In genomic region chr16:89436362-89436761, GRCh38 we compare ENCODE assay signal across 24 cellular contexts. TPM values are rescaled to one million over a fixed set of nuclear protein-coding genes. Genes with fewer than 3 reads are reported as not detected.
A peak's percentile ranks its signal among the peaks of the same experiment; 100 is the strongest.
DNase-seq lines count a peak whose midpoint lies in the region; ATAC-seq and TF ChIP-seq lines count a peak whose summit lies in the region.
"Had no signal": no experiment of that assay in that cellular context is flagged by ENCODE, and none has a peak within 500 bp of the region (broad histone marks: within the 10 kb centered on the region; RNA-seq: fewer than 3 reads in every experiment).

No MANE protein-coding gene starts in this region.

- peaks cover 57% of the 10 kb centered on the region for H3K4me1 ChIP-seq in GM23338 (ENCODE audit: insufficient read depth)

- H3K4me2 ChIP-seq in GM23338, result no peak overlapping the region
- H3K4me2 ChIP-seq: SK-N-SH had no signal

- H3K4me3 ChIP-seq in GM23338, result no peak overlapping the region
- H3K4me3 ChIP-seq: dorsolateral prefrontal cortex, left lung, right lobe of liver, tibial nerve had no signal

- peaks cover 62% of the 10 kb centered on the region for H3K4me1 Mint-ChIP-seq in T-helper 1 cell treated with Interleukin-12 subunit alpha and Interleukin-12 subunit beta and Interleukin-4 antibody, amounts not matched to agents 30 μg/mL and 1 μg/mL, for 36 hours (ENCODE audit: low read depth)
- no peaks in the 10 kb centered on the region for H3K4me1 Mint-ChIP-seq in CD4-positive, alpha-beta T cell (ENCODE audit: low read depth)
- H3K4me1 Mint-ChIP-seq in activated naive CD8-positive, alpha-beta T cell treated with anti-CD3 and anti-CD28 coated beads, Interleukin-2, amount 10 ng/mL, durations not matched to agents 7 days and 5 days, result peaks cover 53% of the 10 kb centered on the region
- H3K4me1 Mint-ChIP-seq in osteocyte (ENCODE audit: unreplicated experiment) (peaks cover 51% of the 10 kb centered on the region), GM23338 (peaks cover 51% of the 10 kb centered on the region)

- H4K20me1 ChIP-seq in GM23338 (replicated peaks; ENCODE audit: insufficient read depth), result peaks cover 92% of the 10 kb centered on the region

- CTCF ChIA-PET in CD4-positive, alpha-beta T cell (lab: Charles Lee), result interaction anchor here (1.1 kb wide), 1 partner anchor 49 kb away, joined by 3 read pairs; no protein-coding TSS in a partner anchor

- 0 out of 2 replicates have a peak, but pooled peaks cover 15% of the 10 kb centered on the region for H3F3A ChIP-seq in GM23338 (replicated peaks; ENCODE audit: low read depth)

- no peak for TF ChIP-seq CTCF in CD4-positive, alpha-beta T cell (IDR thresholded peaks at IDR 0.05)
- no peak for TF ChIP-seq CTCF in osteocyte (IDR thresholded peaks at IDR 0.05)
- no peak for TF ChIP-seq CTCF in GM23338 (conservative IDR thresholded peaks at IDR 0.05; ENCODE audit: low read depth in 2 of 2)

- no peaks in the 10 kb centered on the region for H3K36me3 ChIP-seq in GM23338 (ENCODE audit: insufficient read depth)
- H3K36me3 ChIP-seq: left lung, right lobe of liver, tibial nerve had no signal

- H3K79me2 ChIP-seq in GM23338 (replicated peaks; ENCODE audit: insufficient read depth), result peaks cover 99% of the 10 kb centered on the region

- H3K36me3 Mint-ChIP-seq in T-helper 1 cell treated with Interleukin-12 subunit alpha and Interleukin-12 subunit beta and Interleukin-4 antibody, amounts not matched to agents 30 μg/mL and 1 μg/mL, for 36 hours (ENCODE audit: low read depth), result peaks cover 15% of the 10 kb centered on the region
- peaks cover 27% of the 10 kb centered on the region for H3K36me3 Mint-ChIP-seq in CD4-positive, alpha-beta T cell (ENCODE audit: low read depth)
- H3K36me3 Mint-ChIP-seq in activated naive CD8-positive, alpha-beta T cell treated with anti-CD3 and anti-CD28 coated beads, Interleukin-2, amount 10 ng/mL, durations not matched to agents 7 days and 5 days, result peaks cover 16% of the 10 kb centered on the region
- H3K36me3 Mint-ChIP-seq in osteocyte (ENCODE audit: unreplicated experiment), result peaks cover 2% of the 10 kb centered on the region
- H3K36me3 Mint-ChIP-seq in GM23338 (ENCODE audit: low read depth), result peaks cover 26% of the 10 kb centered on the region

- H3K9me2 ChIP-seq in GM23338 (ENCODE audit: insufficient read depth), result no peaks in the 10 kb centered on the region
- H3K9me2 ChIP-seq: SK-N-SH had no signal

- no peaks in the 10 kb centered on the region for H3K9me3 Mint-ChIP-seq in T-helper 1 cell treated with Interleukin-12 subunit alpha and Interleukin-12 subunit beta and Interleukin-4 antibody, amounts not matched to agents 30 μg/mL and 1 μg/mL, for 36 hours
- H3K9me3 Mint-ChIP-seq in CD4-positive, alpha-beta T cell, result no peaks in the 10 kb centered on the region
- no peaks in the 10 kb centered on the region for H3K9me3 Mint-ChIP-seq in activated naive CD8-positive, alpha-beta T cell treated with anti-CD3 and anti-CD28 coated beads, Interleukin-2, amount 10 ng/mL, durations not matched to agents 7 days and 5 days
- no peaks in the 10 kb centered on the region for H3K9me3 Mint-ChIP-seq in osteocyte (ENCODE audit: unreplicated experiment)
- no peaks in the 10 kb centered on the region; the same call in 1 of the 3 replicates for H3K9me3 Mint-ChIP-seq in GM23338
- H3K9me3 Mint-ChIP-seq: mesothelial cell of epicardium, nephron had no signal

- no peak overlapping the region for H2AFZ ChIP-seq in GM23338

- no peak overlapping the region for H3K4me3 Mint-ChIP-seq in T-helper 1 cell treated with Interleukin-12 subunit alpha and Interleukin-12 subunit beta and Interleukin-4 antibody, amounts not matched to agents 30 μg/mL and 1 μg/mL, for 36 hours
- peak overlapping the region; percentile 78 for H3K4me3 Mint-ChIP-seq in CD4-positive, alpha-beta T cell
- H3K4me3 Mint-ChIP-seq in activated naive CD8-positive, alpha-beta T cell treated with anti-CD3 and anti-CD28 coated beads, Interleukin-2, amount 10 ng/mL, durations not matched to agents 7 days and 5 days, result peak overlapping the region; percentile 71
- H3K4me3 Mint-ChIP-seq in osteocyte (ENCODE audit: unreplicated experiment), result no peak overlapping the region
- no peak overlapping the region for H3K4me3 Mint-ChIP-seq in GM23338
- H3K4me3 Mint-ChIP-seq: mesothelial cell of epicardium, nephron had no signal

- intact Hi-C loops in CD4-positive, alpha-beta T cell (cut with DNase I, micrococcal nuclease), result no loop called here

- ATAC-seq in CD4-positive, alpha-beta T cell (ENCODE audit: poor library complexity), result no peak
- no peak for ATAC-seq in activated naive CD8-positive, alpha-beta T cell treated with anti-CD3 and anti-CD28 coated beads, Interleukin-2, amount 10 ng/mL, durations not matched to agents 7 days and 5 days (ENCODE audit: low read depth)
- ATAC-seq in GM23338 (no peak), GM18867 (IDR thresholded peaks at IDR 0.05; ENCODE audit: unreplicated experiment) (no peak)
- ATAC-seq: HCT116, HepG2 had no signal

- no peaks in the 10 kb centered on the region for H3K27me3 Mint-ChIP-seq in T-helper 1 cell treated with Interleukin-12 subunit alpha and Interleukin-12 subunit beta and Interleukin-4 antibody, amounts not matched to agents 30 μg/mL and 1 μg/mL, for 36 hours (ENCODE audit: low read depth)
- no peaks in the 10 kb centered on the region for H3K27me3 Mint-ChIP-seq in CD4-positive, alpha-beta T cell
- no peaks in the 10 kb centered on the region for H3K27me3 Mint-ChIP-seq in activated naive CD8-positive, alpha-beta T cell treated with anti-CD3 and anti-CD28 coated beads, Interleukin-2, amount 10 ng/mL, durations not matched to agents 7 days and 5 days
- H3K27me3 Mint-ChIP-seq in osteocyte (ENCODE audit: unreplicated experiment) (no peaks in the 10 kb centered on the region), GM23338 (ENCODE audit: insufficient read depth, low read depth, poor library complexity) (peaks cover 12% of the 10 kb centered on the region)

- no peaks in the 10 kb centered on the region for H3K27me3 ChIP-seq in CD4-positive, alpha-beta T cell (ENCODE audit: control insufficient read depth, insufficient read depth, low read length)
- no peaks in the 10 kb centered on the region for H3K27me3 ChIP-seq in GM23338 (ENCODE audit: insufficient read depth)
- H3K27me3 ChIP-seq: dorsolateral prefrontal cortex, left lung, right lobe of liver, tibial nerve had no signal

- H3K27ac Mint-ChIP-seq in T-helper 1 cell treated with Interleukin-12 subunit alpha and Interleukin-12 subunit beta and Interleukin-4 antibody, amounts not matched to agents 30 μg/mL and 1 μg/mL, for 36 hours, result peak overlapping the region; percentile 9
- no peak overlapping the region for H3K27ac Mint-ChIP-seq in CD4-positive, alpha-beta T cell
- no peak overlapping the region for H3K27ac Mint-ChIP-seq in activated naive CD8-positive, alpha-beta T cell treated with anti-CD3 and anti-CD28 coated beads, Interleukin-2, amount 10 ng/mL, durations not matched to agents 7 days and 5 days
- H3K27ac Mint-ChIP-seq in osteocyte (ENCODE audit: unreplicated experiment) (peak overlapping the region; percentile 5), GM23338 (no peak overlapping the region)

- no peaks in the 10 kb centered on the region for H3K9me3 ChIP-seq in CD4-positive, alpha-beta T cell (ENCODE audit: control insufficient read depth, low read length)
- H3K9me3 ChIP-seq: Caco-2, left lung, right lobe of liver, SK-N-SH, tibial nerve had no signal

- DNase-seq in T-helper 1 cell (no peak), osteocyte (ENCODE audit: extremely low spot score, unreplicated experiment) (no peak), GM23338 (ENCODE audit: low spot score) (no peak), NCI-H2029 (lab: John Stamatoyannopoulos, UW) (no peak)
- DNase-seq in CD4-positive, alpha-beta T cell, result no peak
- DNase-seq in activated naive CD8-positive, alpha-beta T cell treated with anti-CD3 and anti-CD28 coated beads, Interleukin-2, amount 10 ng/mL, durations not matched to agents 7 days and 5 days, result no peak
- DNase-seq: 8988T; activated CD8-positive, alpha-beta memory T cell treated with anti-CD3 and anti-CD28 coated beads for 24 hours; activated T-cell treated with anti-CD3 and anti-CD28 coated beads, Interleukin-2, amount 50 U/mL, for 1 hour; Caco-2; dorsolateral prefrontal cortex; left lung; NCI-H1048; NCI-H187; NCI-H69; right lobe of liver; SK-N-SH had no signal

- no peak overlapping the region for H3K27ac ChIP-seq in CD4-positive, alpha-beta T cell (ENCODE audit: low read depth, low read length)
- no peak overlapping the region for H3K27ac ChIP-seq in GM23338 (ENCODE audit: low read depth)
- H3K27ac ChIP-seq: right lobe of liver had no signal

- POLR2A ChIA-PET in CD4-positive, alpha-beta T cell (lab: Charles Lee), result interaction anchor here (0.7 to 3.2 kb wide), 9 partner anchors 12 to 122 kb away, joined by 3 to 12 read pairs (median 4); partner anchors contain the start of gene SPG7
- POLR2A ChIA-PET in activated naive CD8-positive, alpha-beta T cell treated with anti-CD3 and anti-CD28 coated beads, Interleukin-2, amount 10 ng/mL, durations not matched to agents 7 days and 5 days (lab: Charles Lee), result interaction anchor here (0.7 to 2.2 kb wide), 3 partner anchors 28 to 79 kb away, joined by 3 to 9 read pairs (median 4); no protein-coding TSS in a partner anchor

TF ChIP-seq in GM23338, 12 proteins besides CTCF, POLR2A, EP300 and RAD21 (continues in another document):
- no peak for TF ChIP-seq POLR2AphosphoS5 (IDR thresholded peaks at IDR 0.05; ENCODE audit: low read depth)
- TF ChIP-seq, protein P1, sequence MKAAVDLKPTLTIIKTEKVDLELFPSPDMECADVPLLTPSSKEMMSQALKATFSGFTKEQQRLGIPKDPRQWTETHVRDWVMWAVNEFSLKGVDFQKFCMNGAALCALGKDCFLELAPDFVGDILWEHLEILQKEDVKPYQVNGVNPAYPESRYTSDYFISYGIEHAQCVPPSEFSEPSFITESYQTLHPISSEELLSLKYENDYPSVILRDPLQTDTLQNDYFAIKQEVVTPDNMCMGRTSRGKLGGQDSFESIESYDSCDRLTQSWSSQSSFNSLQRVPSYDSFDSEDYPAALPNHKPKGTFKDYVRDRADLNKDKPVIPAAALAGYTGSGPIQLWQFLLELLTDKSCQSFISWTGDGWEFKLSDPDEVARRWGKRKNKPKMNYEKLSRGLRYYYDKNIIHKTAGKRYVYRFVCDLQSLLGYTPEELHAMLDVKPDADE (IDR thresholded peaks at IDR 0.05), result no peak
- no peak for TF ChIP-seq JUNB (IDR thresholded peaks at IDR 0.05; ENCODE audit: unreplicated experiment)
- TF ChIP-seq NANOG (IDR thresholded peaks at IDR 0.05; ENCODE audit: borderline replicate concordance), result no peak

RNA-seq across cellular contexts. Expression of gene ANKRD11, which starts 54.0 kb away (rescaled TPM):
- 100 to 1,000 TPM; 200 to 211 TPM for total RNA-seq in CD4-positive, alpha-beta T cell
- 100 to 1,000 TPM; 213 to 217 TPM for total RNA-seq in activated naive CD8-positive, alpha-beta T cell treated with anti-CD3 and anti-CD28 coated beads, Interleukin-2, amount 10 ng/mL, durations not matched to agents 7 days and 5 days
- 188 and 209 TPM in 2 replicates for total RNA-seq in osteocyte
- total RNA-seq in GM23338 (2014; rRNA removed; shearing (Covaris generic)), result 114 and 159 TPM in 2 replicates
- 130 and 140 TPM in 2 replicates for polyA plus RNA-seq in GM23338 (2016; fragmentation: Nextera tagmentation; extraction: Ambion mirVana)

Comparison
In these comparisons a context has a peak if more than half of its experiments do, and no peak if none do; other contexts are left out.
1. H3K27ac Mint-ChIP-seq: peak in T-helper 1 cell treated with Interleukin-12 subunit alpha and Interleukin-12 subunit beta and Interleukin-4 antibody, amounts not matched to agents 30 μg/mL and 1 μg/mL, for 36 hours (single experiment) and osteocyte (single experiment); none in CD4-positive, alpha-beta T cell (single experiment), activated naive CD8-positive, alpha-beta T cell treated with anti-CD3 and anti-CD28 coated beads, Interleukin-2, amount 10 ng/mL, durations not matched to agents 7 days and 5 days (single experiment) and GM23338 (single experiment).
2. H3K4me3 Mint-ChIP-seq: peak in CD4-positive, alpha-beta T cell (single experiment) and activated naive CD8-positive, alpha-beta T cell treated with anti-CD3 and anti-CD28 coated beads, Interleukin-2, amount 10 ng/mL, durations not matched to agents 7 days and 5 days (single experiment); none in T-helper 1 cell treated with Interleukin-12 subunit alpha and Interleukin-12 subunit beta and Interleukin-4 antibody, amounts not matched to agents 30 μg/mL and 1 μg/mL, for 36 hours (single experiment), osteocyte (single experiment) and GM23338 (single experiment).